In genomic region chr14:74954232-74954946, GRCh38 we compare ENCODE assay signal across 1 cellular context.
TF ChIP-seq lines count a peak whose summit lies in the region.

No MANE protein-coding gene starts in this region.

TF ChIP-seq in HepG2, 621 proteins besides CTCF, POLR2A, EP300 and RAD21 (continued from another document and continues in another):
- TF ChIP-seq ZFYVE20 (CRISPR knock-in tag; IDR thresholded peaks at IDR 0.05; ENCODE audit: borderline replicate concordance, low read depth), result no peak
- peak; percentile 25; the same call in 1 of the 2 replicates for TF ChIP-seq ZNF121 (CRISPR knock-in tag; IDR thresholded peaks at IDR 0.05)
- TF ChIP-seq RNF219 (CRISPR knock-in tag; IDR thresholded peaks at IDR 0.05), result no peak
- TF ChIP-seq ZNF607 (CRISPR knock-in tag; IDR thresholded peaks at IDR 0.05; ENCODE audit: borderline replicate concordance), result 0 out of 2 replicates have a peak, but pooled peaks have one; percentile 55
- no peak for TF ChIP-seq ZNF597 (CRISPR knock-in tag; IDR thresholded peaks at IDR 0.05)
- TF ChIP-seq ZNF615 (CRISPR knock-in tag; IDR thresholded peaks at IDR 0.05; ENCODE audit: borderline replicate concordance), result no peak
- no peak for TF ChIP-seq ZIK1 (CRISPR knock-in tag; IDR thresholded peaks at IDR 0.05; ENCODE audit: borderline replicate concordance, low read depth)
- TF ChIP-seq ZNF530 (CRISPR knock-in tag; IDR thresholded peaks at IDR 0.05; ENCODE audit: low read depth), result no peak
- TF ChIP-seq ZMAT3 (CRISPR knock-in tag; conservative IDR thresholded peaks at IDR 0.05), result peak; percentile 59; the same call in 1 of the 2 replicates
- no peak for TF ChIP-seq ZNF569 (CRISPR knock-in tag; IDR thresholded peaks at IDR 0.05; ENCODE audit: borderline replicate concordance)
- peak; percentile 38 for TF ChIP-seq BORCS8-MEF2B (CRISPR knock-in tag; IDR thresholded peaks at IDR 0.05)
- TF ChIP-seq TFDP2 (CRISPR knock-in tag; IDR thresholded peaks at IDR 0.05), result peak; percentile 62
- no peak for TF ChIP-seq ZNF460 (CRISPR knock-in tag; IDR thresholded peaks at IDR 0.05; ENCODE audit: borderline replicate concordance)
- no peak for TF ChIP-seq JUN (CRISPR knock-in tag; IDR thresholded peaks at IDR 0.05)
- TF ChIP-seq ZNF317 (CRISPR knock-in tag; IDR thresholded peaks at IDR 0.05), result no peak
- TF ChIP-seq NR0B2 (CRISPR knock-in tag; IDR thresholded peaks at IDR 0.05), result no peak
- TF ChIP-seq KIAA2018 (CRISPR knock-in tag; IDR thresholded peaks at IDR 0.05; ENCODE audit: borderline replicate concordance), result no peak
- no peak for TF ChIP-seq ZBTB2 (CRISPR knock-in tag; IDR thresholded peaks at IDR 0.05; ENCODE audit: low read depth)
- TF ChIP-seq DZIP1 (CRISPR knock-in tag; IDR thresholded peaks at IDR 0.05), result no peak
- TF ChIP-seq ZNF704 (CRISPR knock-in tag; IDR thresholded peaks at IDR 0.05; ENCODE audit: borderline replicate concordance), result no peak
- no peak; the same call in 1 of the 2 replicates for TF ChIP-seq ZBTB4 (CRISPR knock-in tag; IDR thresholded peaks at IDR 0.05; ENCODE audit: borderline replicate concordance)
- TF ChIP-seq KDM2A (CRISPR knock-in tag; IDR thresholded peaks at IDR 0.05; ENCODE audit: borderline replicate concordance, low read depth), result no peak
- no peak for TF ChIP-seq CREB1 (IDR thresholded peaks at IDR 0.05)
- TF ChIP-seq CREB1 (CRISPR knock-in tag; IDR thresholded peaks at IDR 0.05), result no peak
- no peak for TF ChIP-seq HMGA1 (CRISPR knock-in tag; conservative IDR thresholded peaks at IDR 0.05)
- no peak; the same call in 1 of the 2 replicates for TF ChIP-seq KMT2A (CRISPR knock-in tag; IDR thresholded peaks at IDR 0.05)
- no peak for TF ChIP-seq ZNF652 (CRISPR knock-in tag; IDR thresholded peaks at IDR 0.05; ENCODE audit: borderline replicate concordance, low read depth)
- TF ChIP-seq NR2C2 (CRISPR knock-in tag; IDR thresholded peaks at IDR 0.05; ENCODE audit: borderline replicate concordance), result peak; percentile 81
- no peak for TF ChIP-seq IRX3 (CRISPR knock-in tag; IDR thresholded peaks at IDR 0.05; ENCODE audit: borderline replicate concordance, low read depth)
- no peak for TF ChIP-seq ZNF232 (CRISPR knock-in tag; IDR thresholded peaks at IDR 0.05; ENCODE audit: borderline replicate concordance)
- TF ChIP-seq BHLHE40 (IDR thresholded peaks at IDR 0.05; ENCODE audit: low read length), result no peak
- no peak; the same call in 1 of the 2 replicates for TF ChIP-seq KDM5A (IDR thresholded peaks at IDR 0.05; ENCODE audit: borderline replicate concordance, low read length)
- no peak for TF ChIP-seq ZNF451 (CRISPR knock-in tag; IDR thresholded peaks at IDR 0.05)
- TF ChIP-seq ZNF224 (CRISPR knock-in tag; IDR thresholded peaks at IDR 0.05), result 0 out of 2 replicates have a peak, but pooled peaks have one; percentile 29
- TF ChIP-seq ZSCAN31 (CRISPR knock-in tag; IDR thresholded peaks at IDR 0.05; ENCODE audit: low read depth), result 0 out of 2 replicates have a peak, but pooled peaks have one; percentile 28
- peak; percentile 46; the same call in 1 of the 2 replicates for TF ChIP-seq ISL2 (CRISPR knock-in tag; IDR thresholded peaks at IDR 0.05)
